In the genomic region with DNA sequence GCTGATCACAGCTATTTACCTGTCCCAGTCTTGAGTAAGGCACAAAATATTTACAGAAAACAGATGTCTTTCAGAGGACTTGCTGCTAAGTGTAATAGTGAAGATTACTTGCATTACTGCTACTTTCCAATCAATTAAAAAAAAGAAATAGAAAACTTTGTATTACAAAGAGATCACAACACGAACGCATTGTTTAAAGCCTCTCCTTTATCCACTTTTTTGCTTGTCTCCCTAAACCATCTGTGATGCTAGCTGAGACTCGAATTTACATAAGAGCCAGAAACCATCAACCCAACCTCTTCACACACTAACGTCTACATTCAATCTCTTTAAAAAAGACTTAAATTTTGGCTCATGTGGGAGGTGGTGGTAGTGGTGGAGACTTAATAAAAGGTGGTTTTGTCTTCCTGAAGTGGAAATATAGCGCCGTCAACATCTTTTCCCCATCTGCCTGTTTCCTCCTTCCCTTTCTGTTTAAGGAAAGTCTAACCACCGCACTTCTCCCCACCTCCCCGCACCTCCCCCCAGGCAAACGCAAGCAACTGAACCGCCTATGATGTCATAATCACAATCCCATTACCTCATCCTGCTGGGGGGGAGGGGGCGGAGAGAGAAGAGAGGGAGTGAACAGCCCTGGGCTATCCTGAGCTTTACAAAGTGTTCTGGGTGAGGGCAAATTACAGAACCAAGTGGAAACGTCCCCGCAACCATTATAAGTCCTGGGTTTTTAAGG, we compare ENCODE assay signal across 8 cellular contexts. TPM values are rescaled to one million over a fixed set of nuclear protein-coding genes. Genes with fewer than 3 reads are reported as not detected.
A peak's percentile ranks its signal among the peaks of the same experiment; 100 is the strongest.
DNase-seq lines count a peak whose midpoint lies in the region; ATAC-seq and TF ChIP-seq lines count a peak whose summit lies in the region.

No MANE protein-coding gene starts in this region.

- no peaks in the 10 kb centered on the region for H3K9me3 Mint-ChIP-seq in effector memory CD8-positive, alpha-beta T cell

- H3K27me3 ChIP-seq in lung (ENCODE audit: control insufficient read depth, insufficient read depth): no peaks in the 10 kb centered on the region

- WGBS in lung, 2 donors: 22 to 23% methylated on average over 13 of the region's 13 CpGs

- TF ChIP-seq CTCF in lung (IDR thresholded peaks at IDR 0.05; ENCODE audit: control extremely low read depth, extremely low read depth): no peak

- peaks cover 26 to 36% of the 10 kb centered on the region in 2 donors for H3K4me1 Mint-ChIP-seq in effector memory CD8-positive, alpha-beta T cell (ENCODE audit: low read depth in 2 of 2)

- H3K9me3 ChIP-seq in lung (ENCODE audit: control insufficient read depth in 2 of 2, insufficient read depth in 1 of 2, low read length in 1 of 2): no peaks in the 10 kb centered on the region

- DNase-seq in GDM1 (lab: John Stamatoyannopoulos, UW) (peak; percentile 88), HuH-7.5 (ENCODE audit: low spot score) (peak; percentile 68), T follicular helper cell (ENCODE audit: low read depth) (peak; percentile 74), lung (ENCODE audit: low spot score) (peak; percentile 81)
- DNase-seq in effector memory CD8-positive, alpha-beta T cell: no peak
- DNase-seq in stimulated activated naive CD4-positive, alpha-beta T cell treated with Interleukin-2 at 50 U/mL for 16 hours (lab: John Stamatoyannopoulos, UW): no peak

- peak overlapping the region; percentile 81 to 94 for H3K27ac ChIP-seq in lung (ENCODE audit: low read depth in 1 of 2, low read length in 1 of 2)
- peak overlapping the region; percentile 99 for H3K27ac ChIP-seq in temporal lobe (ENCODE audit: low read depth, low read length)

- H3K4me1 ChIP-seq in lung (ENCODE audit: control insufficient read depth in 2 of 2, insufficient read depth in 2 of 2, low read length in 2 of 2): peaks cover 6 to 8% of the 10 kb centered on the region in 2 donors

- peak overlapping the region; percentile 87 to 90 for H3K4me3 Mint-ChIP-seq in effector memory CD8-positive, alpha-beta T cell

- H3K27ac Mint-ChIP-seq in effector memory CD8-positive, alpha-beta T cell: peak overlapping the region; percentile 99

- peaks cover 3 to 10% of the 10 kb centered on the region in 2 donors for H3K36me3 ChIP-seq in lung (ENCODE audit: control insufficient read depth in 2 of 2, insufficient read depth in 2 of 2, low read length in 2 of 2)

- peaks cover 25% of the 10 kb centered on the region for H3K36me3 Mint-ChIP-seq in effector memory CD8-positive, alpha-beta T cell (ENCODE audit: insufficient read depth)

- peak overlapping the region; percentile 51 for H3K4me3 ChIP-seq in lung

- ATAC-seq in GM21529 (IDR thresholded peaks at IDR 0.05; ENCODE audit: unreplicated experiment) (peak; percentile 9), lung (ENCODE audit: insufficient read depth, low FRiP score) (peak; percentile 53)
- peak; percentile 40 for ATAC-seq in effector memory CD8-positive, alpha-beta T cell (replicated peaks)

- H3K27me3 Mint-ChIP-seq in effector memory CD8-positive, alpha-beta T cell: no peaks in the 10 kb centered on the region

RNA-seq across cellular contexts. Expression of a gene that starts 0.9 kb away (rescaled TPM):
- 10 to 100 TPM; 22.2 to 28.0 TPM for total RNA-seq in lung
- 10 to 100 TPM in 1 of 2 donors, 1 to 10 TPM in 1; 8.2 to 19.9 TPM for polyA plus RNA-seq in lung
- total RNA-seq in temporal lobe: 16.0 TPM

RNA-seq across cellular contexts. Expression of a gene that starts 5.5 kb away (rescaled TPM):
- total RNA-seq in lung: 1 to 10 TPM in 1 of 2 donors, under 1 TPM in 1; 0.25 to 3.0 TPM
- polyA plus RNA-seq in lung: under 1 TPM; 0.26 to 0.55 TPM
- total RNA-seq in temporal lobe: 0.98 TPM

RNA-seq across cellular contexts. Expression of a gene that starts 15.4 kb away (rescaled TPM):
- 10 to 100 TPM; 49.6 to 92.7 TPM for total RNA-seq in lung
- polyA plus RNA-seq in lung: 10 to 100 TPM; 17.7 to 25.4 TPM
- 70.6 TPM for total RNA-seq in temporal lobe

Comparison
In these comparisons a context has a peak if more than half of its experiments do, and no peak if none do; other contexts are left out.
1. DNase-seq: peak in GDM1 (single experiment), HuH-7.5 (single experiment), T follicular helper cell (single experiment) and lung (single experiment); none in effector memory CD8-positive, alpha-beta T cell (0 of 3) and stimulated activated naive CD4-positive, alpha-beta T cell treated with Interleukin-2 at 50 U/mL for 16 hours (single experiment).
2. Peak in every context shown above with its lines, with median percentiles within 50 percentile points of each other: ATAC-seq.